In genomic region chr4:706834-707598, GRCh38 we compare ENCODE assay signal across 11 cellular contexts. TPM values are rescaled to one million over a fixed set of nuclear protein-coding genes. Genes with fewer than 3 reads are reported as not detected.
DNase-seq lines count a peak whose midpoint lies in the region; ATAC-seq and TF ChIP-seq lines count a peak whose summit lies in the region.
"Had no signal": no experiment of that assay in that cellular context is flagged by ENCODE, and none has a peak within 500 bp of the region (broad histone marks: within the 10 kb centered on the region; RNA-seq: fewer than 3 reads in every experiment).

No MANE protein-coding gene starts in this region.

- peak overlapping the region; percentile 89 for H3K4me2 ChIP-seq in mesenchymal stem cell (ENCODE audit: low read length, poor library complexity, severe bottlenecking)

- H3K4me3 ChIP-seq in mesenchymal stem cell (ENCODE audit: insufficient read depth in 1 of 2, low read depth in 1 of 2, low read length in 2 of 2) (peak overlapping the region; percentile 90 to 91), upper lobe of left lung (peak overlapping the region; percentile 13 to 99 (median 88))

- no peak overlapping the region for H2AFZ ChIP-seq in mesenchymal stem cell (ENCODE audit: low read depth, low read length)

- no peak overlapping the region for H2BK5ac ChIP-seq in mesenchymal stem cell (ENCODE audit: low read depth, low read length, poor library complexity, severe bottlenecking)

- peak overlapping the region in 1 of 2 experiments; percentile 96 for H3K14ac ChIP-seq in mesenchymal stem cell (ENCODE audit: low read length in 2 of 2)

- no peak overlapping the region for H3K27ac ChIP-seq in mesenchymal stem cell (ENCODE audit: low read length, poor library complexity, severe bottlenecking)
- H3K27ac ChIP-seq in upper lobe of left lung = peak overlapping the region in 2 of 4 donors; percentile 85 to 94

- H3K27me3 ChIP-seq in mesenchymal stem cell (ENCODE audit: control insufficient read depth in 1 of 2, insufficient read depth in 1 of 2, low read length in 2 of 2) (peaks cover 0 to 15% of the 10 kb centered on the region in 2 experiments), upper lobe of left lung (no peaks in the 10 kb centered on the region)

- no peak overlapping the region for H4K91ac ChIP-seq in mesenchymal stem cell (ENCODE audit: low read length)

- H3K27me3 Mint-ChIP-seq in activated T-cell treated with anti-CD3 and anti-CD28 coated beads, Interleukin-2, amount 50 U/mL, for 24 hours = no peaks in the 10 kb centered on the region
- no peaks in the 10 kb centered on the region for H3K27me3 Mint-ChIP-seq in chondrocyte (ENCODE audit: low read depth)
- H3K27me3 Mint-ChIP-seq: stimulated activated naive CD8-positive, alpha-beta T cell treated with anti-CD3 and anti-CD28 coated beads, Interleukin-15, amount 100 ng/mL, for 72 hours had no signal

- H4K8ac ChIP-seq in mesenchymal stem cell (ENCODE audit: low read length) = no peak overlapping the region

- TF ChIP-seq POLR2A in upper lobe of left lung (IDR thresholded peaks at IDR 0.05) = no peak

- peak overlapping the region; percentile 99 for H3K9ac ChIP-seq in mesenchymal stem cell (ENCODE audit: low read length)

- no peak for TF ChIP-seq EP300 in upper lobe of left lung (IDR thresholded peaks at IDR 0.05)

- no peak for TF ChIP-seq CTCF in chondrocyte (IDR thresholded peaks at IDR 0.05)
- TF ChIP-seq CTCF in upper lobe of left lung (IDR thresholded peaks at IDR 0.05) = no peak

- H2AK5ac ChIP-seq in mesenchymal stem cell (ENCODE audit: low read length, severe bottlenecking) = no peak overlapping the region

- peaks cover 3% of the 10 kb centered on the region for H3K79me1 ChIP-seq in mesenchymal stem cell (replicated peaks; ENCODE audit: low read length, poor library complexity, severe bottlenecking)

- in situ Hi-C loops in KBM-7 (cut with MboI; ENCODE audit: low pct_unique_long_range_greater_than_20kb, low sequenced_read_pairs) = no loop called here

- WGBS in mesenchymal stem cell = 89% methylated on average over 21 of the region's 21 CpGs
- 45 to 52% methylated on average over 10 to 12 of the region's 21 CpGs for WGBS in upper lobe of left lung, 2 donors

- DNase-seq in activated T-cell treated with anti-CD3 and anti-CD28 coated beads, Interleukin-2, amount 50 U/mL, for 24 hours = no peak
- DNase-seq in activated T-cell treated with anti-CD3 and anti-CD28 coated beads for 4 hours (no peak), chondrocyte (ENCODE audit: low spot score) (no peak), mesenchymal stem cell (no peak), upper lobe of left lung (peak in 1 of 2 donors; percentile 62), NOMO-1 (lab: John Stamatoyannopoulos, UW; ENCODE audit: unreplicated experiment in 2 of 2) (no peak), KBM-7 (no peak), NCI-H2196 treated with DMSO at 0.1 percent for 48 hours (lab: John Stamatoyannopoulos, UW; ENCODE audit: unreplicated experiment) (no peak)
- DNase-seq: NCI-H1436 treated with DMSO at 0.1 percent for 48 hours; stimulated activated naive CD8-positive, alpha-beta T cell treated with anti-CD3 and anti-CD28 coated beads, Interleukin-15, amount 100 ng/mL, for 72 hours had no signal

- peak overlapping the region; percentile 27 for H3K4me3 Mint-ChIP-seq in activated T-cell treated with anti-CD3 and anti-CD28 coated beads, Interleukin-2, amount 50 U/mL, for 24 hours
- H3K4me3 Mint-ChIP-seq in chondrocyte (ENCODE audit: unreplicated experiment) = peak overlapping the region; percentile 52
- H3K4me3 Mint-ChIP-seq: neural crest cell had no signal

- no peak for ATAC-seq in upper lobe of left lung (ENCODE audit: low FRiP score in 2 of 2)

- H3K27ac Mint-ChIP-seq in activated T-cell treated with anti-CD3 and anti-CD28 coated beads, Interleukin-2, amount 50 U/mL, for 24 hours = no peak overlapping the region
- peak overlapping the region; percentile 27 for H3K27ac Mint-ChIP-seq in chondrocyte (ENCODE audit: unreplicated experiment)

- H3K18ac ChIP-seq in mesenchymal stem cell (ENCODE audit: low read depth in 1 of 2, low read length in 2 of 2) = no peak overlapping the region

- H3K23ac ChIP-seq in mesenchymal stem cell (ENCODE audit: low read length in 2 of 2) = no peak overlapping the region

- no peak overlapping the region for H2BK15ac ChIP-seq in mesenchymal stem cell (ENCODE audit: low read depth, poor library complexity, severe bottlenecking)

- peaks cover 6% of the 10 kb centered on the region for H3K36me3 Mint-ChIP-seq in activated T-cell treated with anti-CD3 and anti-CD28 coated beads, Interleukin-2, amount 50 U/mL, for 24 hours (ENCODE audit: low read depth)
- peaks cover 1% of the 10 kb centered on the region for H3K36me3 Mint-ChIP-seq in chondrocyte (ENCODE audit: low read depth)

- peaks cover 22% of the 10 kb centered on the region for H3K4me1 Mint-ChIP-seq in activated T-cell treated with anti-CD3 and anti-CD28 coated beads, Interleukin-2, amount 50 U/mL, for 24 hours (ENCODE audit: low read depth)
- H3K4me1 Mint-ChIP-seq in chondrocyte (ENCODE audit: low read depth) = peaks cover 35% of the 10 kb centered on the region

- H3K9me3 Mint-ChIP-seq in activated T-cell treated with anti-CD3 and anti-CD28 coated beads, Interleukin-2, amount 50 U/mL, for 24 hours = no peaks in the 10 kb centered on the region
- H3K9me3 Mint-ChIP-seq in chondrocyte (ENCODE audit: low read depth) = no peaks in the 10 kb centered on the region
- H3K9me3 Mint-ChIP-seq: stimulated activated naive CD8-positive, alpha-beta T cell treated with anti-CD3 and anti-CD28 coated beads, Interleukin-15, amount 100 ng/mL, for 72 hours had no signal

- no peak overlapping the region for H3K4ac ChIP-seq in mesenchymal stem cell (ENCODE audit: low read depth in 1 of 2, low read length in 2 of 2)

- H3K36me3 ChIP-seq in mesenchymal stem cell (ENCODE audit: control insufficient read depth in 1 of 2, insufficient read depth in 2 of 2, low read depth in 1 of 2, low read length in 2 of 2) (peaks cover 3 to 16% of the 10 kb centered on the region in 2 experiments), upper lobe of left lung (no peaks in the 10 kb centered on the region)

- H3K4me1 ChIP-seq in mesenchymal stem cell (ENCODE audit: control insufficient read depth, insufficient read depth, low read depth, low read length) (peaks cover 34% of the 10 kb centered on the region), upper lobe of left lung (peaks cover 21 to 52% (median 25%) of the 10 kb centered on the region in 4 donors)

- H2BK12ac ChIP-seq in mesenchymal stem cell (ENCODE audit: low read length in 2 of 2) = no peak overlapping the region

- H3K9me3 ChIP-seq in mesenchymal stem cell (ENCODE audit: control insufficient read depth, low read length) (no peaks in the 10 kb centered on the region), upper lobe of left lung (no peaks in the 10 kb centered on the region)

- H2BK120ac ChIP-seq in mesenchymal stem cell (ENCODE audit: low read depth, low read length) = no peak overlapping the region

RNA-seq across cellular contexts. Expression of gene PCGF3, which starts 1.4 kb away (rescaled TPM):
- 54.1 to 60.8 TPM (median 55.4 TPM) in 3 replicates for total RNA-seq in chondrocyte
- polyA plus RNA-seq in mesenchymal stem cell (2013, experiment 1 of 2) = 33.6 TPM
- polyA plus RNA-seq in mesenchymal stem cell (2013, experiment 2 of 2) = 32.1 TPM
- 100 to 1,000 TPM in 1 of 6 donors, 10 to 100 TPM in 5; 36.4 to 150 (median 41.0) TPM for total RNA-seq in upper lobe of left lung

RNA-seq across cellular contexts. Expression of gene SLC49A3, which starts 18.1 kb away (rescaled TPM):
- total RNA-seq in chondrocyte (0.85 to 1.3 TPM (median 0.89 TPM) in 3 replicates), upper lobe of left lung (10 to 100 TPM; 12.2 to 65.0 (median 32.3) TPM)
- polyA plus RNA-seq in mesenchymal stem cell (2013, experiment 1 of 2) = 1.4 TPM
- polyA plus RNA-seq in mesenchymal stem cell (2013, experiment 2 of 2) = 1.3 TPM

RNA-seq across cellular contexts. Expression of gene MYL5, which starts 32.7 kb away (rescaled TPM):
- total RNA-seq in chondrocyte (22.8 to 26.5 TPM (median 25.6 TPM) in 3 replicates), upper lobe of left lung (10 to 100 TPM in 4 of 6 donors, 1 to 10 TPM in 2; 4.7 to 25.1 (median 17.1) TPM)
- 15.0 TPM for polyA plus RNA-seq in mesenchymal stem cell (2013, experiment 1 of 2)
- polyA plus RNA-seq in mesenchymal stem cell (2013, experiment 2 of 2) = 13.1 TPM

RNA-seq across cellular contexts. Expression of gene ATP5ME, which starts 32.9 kb away (rescaled TPM):
- 240 to 279 TPM (median 256 TPM) in 3 replicates for total RNA-seq in chondrocyte
- polyA plus RNA-seq in mesenchymal stem cell (2013, experiment 1 of 2) = 1,109 TPM
- 1,079 TPM for polyA plus RNA-seq in mesenchymal stem cell (2013, experiment 2 of 2)
- total RNA-seq in upper lobe of left lung = 100 to 1,000 TPM in 3 of 6 donors, 10 to 100 TPM in 3; 22.6 to 216 (median 106) TPM
